ENCODE assay signal across 16 cellular contexts in genomic region chr5:68757813-68758212, GRCh38.
DNase-seq lines count a peak whose midpoint lies in the region; ATAC-seq, FAIRE-seq and TF ChIP-seq lines count a peak whose summit lies in the region.
"Had no signal": no experiment of that assay in that cellular context is flagged by ENCODE, and none has a peak within 500 bp of the region (broad histone marks: within the 10 kb centered on the region; RNA-seq: fewer than 3 reads in every experiment).

No MANE protein-coding gene starts in this region.

- H3K36me3 ChIP-seq in liver (ENCODE audit: control insufficient read depth in 4 of 4, insufficient read depth in 3 of 4, low read depth in 1 of 4, low read length in 3 of 4) = no peaks in the 10 kb centered on the region
- no peaks in the 10 kb centered on the region for H3K36me3 ChIP-seq in HepG2 (replicated peaks in 1 of 2; ENCODE audit: control insufficient read depth in 1 of 2, insufficient read depth in 2 of 2, low read length in 2 of 2)
- no peaks in the 10 kb centered on the region for H3K36me3 ChIP-seq in colonic mucosa
- no peaks in the 10 kb centered on the region for H3K36me3 ChIP-seq in mucosa of descending colon (ENCODE audit: low read depth)
- H3K36me3 ChIP-seq: SJSA1 had no signal

- H3K27ac Mint-ChIP-seq in T-helper 17 cell = no peak overlapping the region
- H3K27ac Mint-ChIP-seq in stimulated activated naive B cell treated with anti-CD40 and anti-IgM and Interleukin-4, amounts not matched to agents 10 μg/mL and 1 μg/mL and 100 μg/mL, for 72 hours = no peak overlapping the region
- H3K27ac Mint-ChIP-seq: CD14-positive monocyte had no signal

- H3K4me3 ChIP-seq in liver (ENCODE audit: low read depth in 1 of 3, low read length in 3 of 3) (no peak overlapping the region), HepG2 (replicated peaks in 1 of 3; ENCODE audit: insufficient read depth in 1 of 3, low read depth in 2 of 3, low read length in 3 of 3) (no peak overlapping the region), colonic mucosa (no peak overlapping the region), mucosa of descending colon (no peak overlapping the region)
- H3K4me3 ChIP-seq: SJSA1 had no signal

- no peaks in the 10 kb centered on the region for H3K9me3 Mint-ChIP-seq in stimulated activated naive B cell treated with anti-CD40 and anti-IgM and Interleukin-4, amounts not matched to agents 10 μg/mL and 1 μg/mL and 100 μg/mL, for 72 hours
- H3K9me3 Mint-ChIP-seq: CD14-positive monocyte had no signal

- no peak for FAIRE-seq in HepG2 (lab: Jason Lieb, UNC)
- FAIRE-seq: A204.1 had no signal

- H3K4me1 ChIP-seq in liver (ENCODE audit: control insufficient read depth in 4 of 4, insufficient read depth in 4 of 4, low read length in 3 of 4) (peaks cover 3 to 43% (median 20%) of the 10 kb centered on the region in 4 donors), HepG2 (ENCODE audit: insufficient read depth, low read length) (no peaks in the 10 kb centered on the region), colonic mucosa (no peaks in the 10 kb centered on the region), mucosa of descending colon (ENCODE audit: low read depth) (no peaks in the 10 kb centered on the region)
- H3K4me1 ChIP-seq: SJSA1 had no signal

- TF ChIP-seq CTCF in liver (IDR thresholded peaks at IDR 0.05; ENCODE audit: low read depth, low read length, missing input control) (no peak), HepG2 (CRISPR knock-in tag; IDR thresholded peaks at IDR 0.05) (no peak), colonic mucosa (IDR thresholded peaks at IDR 0.05) (no peak), mucosa of descending colon (IDR thresholded peaks at IDR 0.05) (no peak)

- no TSS peak for BruUV-seq in HepG2 (replicated peaks; lab: Mats Ljungman, UMichigan)

- H3K4me2 ChIP-seq in HepG2 (ENCODE audit: low read depth, low read length) = no peak overlapping the region

- H3K27ac ChIP-seq in liver (ENCODE audit: low read depth in 1 of 2, low read length in 2 of 2) (peak overlapping the region; percentile 90), HepG2 (ENCODE audit: extremely low read length, insufficient read depth, low read length) (no peak overlapping the region), colonic mucosa (no peak overlapping the region)
- H3K27ac ChIP-seq: SJSA1 had no signal

- H3K9me3 ChIP-seq in liver (ENCODE audit: control insufficient read depth in 4 of 4, low read length in 3 of 4) (no peaks in the 10 kb centered on the region), HepG2 (ENCODE audit: low read length) (no peaks in the 10 kb centered on the region), colonic mucosa (no peaks in the 10 kb centered on the region), mucosa of descending colon (no peaks in the 10 kb centered on the region), T-helper 17 cell (ENCODE audit: control insufficient read depth, low read length, poor library complexity, severe bottlenecking) (no peaks in the 10 kb centered on the region)
- H3K9me3 ChIP-seq: SJSA1 had no signal

- DNase-seq in HepG2 (ENCODE audit: low spot score) = no peak
- peak; percentile 56 for DNase-seq in colonic mucosa
- DNase-seq in mucosa of descending colon = peak in 2 of 3 donors; percentile 45 to 50
- DNase-seq in T-helper 17 cell = no peak
- no peak for DNase-seq in stimulated activated naive B cell treated with anti-CD40 and anti-IgM and Interleukin-4, amounts not matched to agents 10 μg/mL and 1 μg/mL and 100 μg/mL, for 72 hours
- DNase-seq: H7, Kasumi-1, NCI-H187 treated with DMSO at 0.1 percent for 48 hours, NCI-H2107, NCI-H446 treated with DMSO at 0.1 percent for 48 hours, NCI-H526 treated with DMSO at 0.1 percent for 48 hours had no signal

- H3K27me3 Mint-ChIP-seq in T-helper 17 cell = peaks cover 7% of the 10 kb centered on the region
- H3K27me3 Mint-ChIP-seq in stimulated activated naive B cell treated with anti-CD40 and anti-IgM and Interleukin-4, amounts not matched to agents 10 μg/mL and 1 μg/mL and 100 μg/mL, for 72 hours = peaks cover 0 to 4% of the 10 kb centered on the region in 2 donors

- H3K4me1 Mint-ChIP-seq in T-helper 17 cell = no peaks in the 10 kb centered on the region
- peaks cover 8 to 18% of the 10 kb centered on the region in 2 donors for H3K4me1 Mint-ChIP-seq in stimulated activated naive B cell treated with anti-CD40 and anti-IgM and Interleukin-4, amounts not matched to agents 10 μg/mL and 1 μg/mL and 100 μg/mL, for 72 hours
- H3K4me1 Mint-ChIP-seq: CD14-positive monocyte had no signal

- no peak overlapping the region for H2AFZ ChIP-seq in HepG2 (ENCODE audit: low read length)

- H3K79me2 ChIP-seq in HepG2 (ENCODE audit: insufficient read depth, low read length) = no peaks in the 10 kb centered on the region

- H3K9ac ChIP-seq in liver (ENCODE audit: low read depth in 1 of 2, low read length in 2 of 2) = peak overlapping the region; percentile 17 to 71
- H3K9ac ChIP-seq in HepG2 (ENCODE audit: insufficient read depth, low read depth, low read length) = no peak overlapping the region
- no peak overlapping the region for H3K9ac ChIP-seq in colonic mucosa (ENCODE audit: low read depth in 2 of 2, low read length in 2 of 2)

- POLR2A ChIA-PET in HepG2 (lab: Yijun Ruan, JAX) = no interaction called here

- TF ChIP-seq POLR2A in HepG2 (IDR thresholded peaks at IDR 0.05; ENCODE audit: insufficient read depth in 1 of 2, low read depth in 2 of 2, low read length in 2 of 2) = no peak

- intact Hi-C loops in HepG2 (cut with micrococcal nuclease; ENCODE audit: unreplicated experiment) = no loop called here
- intact Hi-C loops in colonic mucosa (cut with DNase I) = no loop called here
- intact Hi-C loops in mucosa of descending colon (cut with DNase I, micrococcal nuclease) = no loop called here

- no peak overlapping the region for H3K4me3 Mint-ChIP-seq in T-helper 17 cell
- no peak overlapping the region for H3K4me3 Mint-ChIP-seq in stimulated activated naive B cell treated with anti-CD40 and anti-IgM and Interleukin-4, amounts not matched to agents 10 μg/mL and 1 μg/mL and 100 μg/mL, for 72 hours
- H3K4me3 Mint-ChIP-seq: CD14-positive monocyte had no signal

- CTCF ChIA-PET in HepG2 (lab: Yijun Ruan, JAX; ENCODE audit: low intra/inter-chr PET ratio, low total read pairs) = no interaction called here

- TF ChIP-seq RAD21 in liver (IDR thresholded peaks at IDR 0.05) (peak; percentile 69 to 74), HepG2 (CRISPR knock-in tag; IDR thresholded peaks at IDR 0.05) (no peak)

- H4K20me1 ChIP-seq in HepG2 (ENCODE audit: insufficient read depth, low read length) = no peaks in the 10 kb centered on the region

- TF ChIP-seq EP300 in HepG2 (IDR thresholded peaks at IDR 0.05; ENCODE audit: low read depth in 2 of 2, low read length in 2 of 2) (no peak), HepG2 (CRISPR knock-in tag; IDR thresholded peaks at IDR 0.05; ENCODE audit: borderline replicate concordance) (no peak)

- no peaks in the 10 kb centered on the region for H3K36me3 Mint-ChIP-seq in T-helper 17 cell (ENCODE audit: low read depth)
- peaks cover 0 to 3% of the 10 kb centered on the region in 2 donors for H3K36me3 Mint-ChIP-seq in stimulated activated naive B cell treated with anti-CD40 and anti-IgM and Interleukin-4, amounts not matched to agents 10 μg/mL and 1 μg/mL and 100 μg/mL, for 72 hours
- H3K36me3 Mint-ChIP-seq: CD14-positive monocyte had no signal

- in situ Hi-C loops in HepG2 (cut with HindIII; ENCODE audit: extremely low pct_ligation_motif_present, low pct_unique_long_range_greater_than_20kb) = no loop called here

- ATAC-seq in HepG2 (no peak), mucosa of descending colon (peak; percentile 96), T-helper 17 cell (no peak), GM21528 (IDR thresholded peaks at IDR 0.05; ENCODE audit: low FRiP score, unreplicated experiment) (no peak)
- ATAC-seq in stimulated activated naive B cell treated with anti-CD40 and anti-IgM and Interleukin-4, amounts not matched to agents 10 μg/mL and 1 μg/mL and 100 μg/mL, for 72 hours (replicated peaks) = no peak

- no peaks in the 10 kb centered on the region for H3K27me3 ChIP-seq in liver (ENCODE audit: control insufficient read depth in 4 of 4, insufficient read depth in 4 of 4, low read length in 3 of 4)
- H3K27me3 ChIP-seq in HepG2 (ENCODE audit: control insufficient read depth in 1 of 2, insufficient read depth in 2 of 2, low read length in 2 of 2) = no peaks in the 10 kb centered on the region
- no peaks in the 10 kb centered on the region for H3K27me3 ChIP-seq in colonic mucosa
- H3K27me3 ChIP-seq: SJSA1 had no signal

TF ChIP-seq in liver, 16 proteins besides CTCF, POLR2A, EP300 and RAD21 (continues in another document):
- TF ChIP-seq GABPA (IDR thresholded peaks at IDR 0.05 in 1 of 2, conservative IDR thresholded peaks at IDR 0.05 in 1 of 2) = peak in 1 of 2 donors; percentile 48
- TF ChIP-seq ZBTB33 (IDR thresholded peaks at IDR 0.05) = peak; percentile 80

TF ChIP-seq in HepG2, 621 proteins besides CTCF, POLR2A, EP300 and RAD21:
- TF ChIP-seq CERS6 (CRISPR knock-in tag; IDR thresholded peaks at IDR 0.05) = no peak

Comparison
In these comparisons a context has a peak if more than half of its experiments do, and no peak if none do; other contexts are left out.
1. H3K27ac ChIP-seq: peak in liver (2 of 2); none in HepG2 (single experiment) and colonic mucosa (single experiment).
2. H3K9ac ChIP-seq: peak in liver (2 of 2); none in HepG2 (single experiment) and colonic mucosa (0 of 2).
3. DNase-seq: peak in colonic mucosa (single experiment) and mucosa of descending colon (2 of 3); none in HepG2 (single experiment), T-helper 17 cell (0 of 3) and stimulated activated naive B cell treated with anti-CD40 and anti-IgM and Interleukin-4, amounts not matched to agents 10 μg/mL and 1 μg/mL and 100 μg/mL, for 72 hours (single experiment).